25 cellular contexts compared by ENCODE assay signal in genomic region chr1:94894630-94895029, GRCh38.
"Had no signal": no experiment of that assay in that cellular context is flagged by ENCODE, and none has a peak within 500 bp of the region (broad histone marks: within the 10 kb centered on the region; RNA-seq: fewer than 3 reads in every experiment).

No MANE protein-coding gene starts in this region.

- H3K27ac ChIP-seq: body of pancreas, coronary artery, esophagus muscularis mucosa, foreskin keratinocyte, heart left ventricle, lower lobe of right lung, pancreas, psoas muscle, suprapubic skin, tibial artery had no signal

- H3K27ac Mint-ChIP-seq: activated B cell treated with CpG ODN at 0.5 μM for 24 hours; activated CD8-positive, alpha-beta memory T cell treated with anti-CD3 and anti-CD28 coated beads, Interleukin-2, amount 10 ng/mL, durations not matched to agents 7 days and 5 days; activated CD8-positive, alpha-beta T cell treated with anti-CD3 and anti-CD28 coated beads, Interleukin-2, amount 10 ng/mL, durations not matched to agents 7 days and 5 days; activated naive CD4-positive, alpha-beta T cell treated with anti-CD3 and anti-CD28 coated beads, Interleukin-2, amount 50 U/mL, for 24 hours; activated naive CD8-positive, alpha-beta T cell treated with anti-CD3 and anti-CD28 coated beads, Interleukin-2, amount 50 U/mL, for 24 hours; activated T-helper 2 cell treated with anti-CD3 and anti-CD28 coated beads, Interferon-gamma antibody, Interleukin-2, Interleukin-4, amounts not matched to agents 10 μg/mL and 5 μg/mL and 100 μg/mL, durations not matched to agents 14 hours and 24 hours and 36 hours; natural killer cell treated with Interleukin-12 subunit alpha and Interleukin-12 subunit beta and Interleukin-15 and Interleukin-18, amount 100 ng/mL, for 72 hours had no signal

- H3K4me3 Mint-ChIP-seq: activated B cell treated with CpG ODN at 0.5 μM for 24 hours; activated CD8-positive, alpha-beta memory T cell treated with anti-CD3 and anti-CD28 coated beads, Interleukin-2, amount 10 ng/mL, durations not matched to agents 7 days and 5 days; activated CD8-positive, alpha-beta T cell treated with anti-CD3 and anti-CD28 coated beads, Interleukin-2, amount 10 ng/mL, durations not matched to agents 7 days and 5 days; activated naive CD4-positive, alpha-beta T cell treated with anti-CD3 and anti-CD28 coated beads, Interleukin-2, amount 50 U/mL, for 24 hours; activated naive CD8-positive, alpha-beta T cell treated with anti-CD3 and anti-CD28 coated beads, Interleukin-2, amount 50 U/mL, for 24 hours; natural killer cell treated with Interleukin-12 subunit alpha and Interleukin-12 subunit beta and Interleukin-15 and Interleukin-18, amount 100 ng/mL, for 72 hours had no signal

- H3K36me3 Mint-ChIP-seq: activated CD8-positive, alpha-beta memory T cell treated with anti-CD3 and anti-CD28 coated beads, Interleukin-2, amount 10 ng/mL, durations not matched to agents 7 days and 5 days; natural killer cell treated with Interleukin-12 subunit alpha and Interleukin-12 subunit beta and Interleukin-15 and Interleukin-18, amount 100 ng/mL, for 72 hours had no signal

- H3K9me3 Mint-ChIP-seq: activated B cell treated with CpG ODN at 0.5 μM for 24 hours; activated naive CD4-positive, alpha-beta T cell treated with anti-CD3 and anti-CD28 coated beads, Interleukin-2, amount 50 U/mL, for 24 hours; activated naive CD8-positive, alpha-beta T cell treated with anti-CD3 and anti-CD28 coated beads, Interleukin-2, amount 50 U/mL, for 24 hours; activated T-helper 2 cell treated with anti-CD3 and anti-CD28 coated beads, Interferon-gamma antibody, Interleukin-2, Interleukin-4, amounts not matched to agents 10 μg/mL and 5 μg/mL and 100 μg/mL, durations not matched to agents 14 hours and 24 hours and 36 hours; natural killer cell treated with Interleukin-12 subunit alpha and Interleukin-12 subunit beta and Interleukin-15 and Interleukin-18, amount 100 ng/mL, for 72 hours had no signal

- H3K9me3 ChIP-seq: body of pancreas, esophagus muscularis mucosa, heart left ventricle, lower lobe of right lung, pancreas, psoas muscle, suprapubic skin, tibial artery had no signal

- H3K4me3 ChIP-seq: body of pancreas, coronary artery, esophagus muscularis mucosa, heart left ventricle, lower lobe of right lung, pancreas, psoas muscle, suprapubic skin, tibial artery had no signal

- DNase-seq: activated B cell treated with CpG ODN at 0.5 μM for 24 hours; activated CD4-positive, alpha-beta T cell treated with anti-CD3 and anti-CD28 coated beads, Interleukin-2, amount 50 U/mL, for 1 hour; activated CD8-positive, alpha-beta memory T cell treated with anti-CD3 and anti-CD28 coated beads, Interleukin-2, amount 10 ng/mL, durations not matched to agents 7 days and 5 days; activated CD8-positive, alpha-beta T cell treated with anti-CD3 and anti-CD28 coated beads, Interleukin-2, amount 10 ng/mL, durations not matched to agents 7 days and 5 days; activated naive CD8-positive, alpha-beta T cell treated with anti-CD3 and anti-CD28 coated beads, Interleukin-2, amount 50 U/mL, for 24 hours; activated T-cell treated with anti-CD3 and anti-CD28 coated beads, Interleukin-2, amount 50 U/mL, for 48 hours; amygdala; body of pancreas; foreskin keratinocyte; heart left ventricle; kidney glomerular epithelial cell; lower lobe of right lung; mesendoderm; pancreas; psoas muscle; stimulated activated naive CD4-positive, alpha-beta T cell; T-helper 2 cell; tibial artery had no signal

- H3K4me1 ChIP-seq: body of pancreas, foreskin keratinocyte, psoas muscle, suprapubic skin had no signal

- H3K4me1 Mint-ChIP-seq: activated B cell treated with CpG ODN at 0.5 μM for 24 hours; activated CD8-positive, alpha-beta memory T cell treated with anti-CD3 and anti-CD28 coated beads, Interleukin-2, amount 10 ng/mL, durations not matched to agents 7 days and 5 days; activated naive CD4-positive, alpha-beta T cell treated with anti-CD3 and anti-CD28 coated beads, Interleukin-2, amount 50 U/mL, for 24 hours; activated naive CD8-positive, alpha-beta T cell treated with anti-CD3 and anti-CD28 coated beads, Interleukin-2, amount 50 U/mL, for 24 hours had no signal

- H3K27me3 Mint-ChIP-seq: activated naive CD4-positive, alpha-beta T cell treated with anti-CD3 and anti-CD28 coated beads, Interleukin-2, amount 50 U/mL, for 24 hours; activated naive CD8-positive, alpha-beta T cell treated with anti-CD3 and anti-CD28 coated beads, Interleukin-2, amount 50 U/mL, for 24 hours had no signal

- ATAC-seq: activated CD8-positive, alpha-beta memory T cell treated with anti-CD3 and anti-CD28 coated beads, Interleukin-2, amount 10 ng/mL, durations not matched to agents 7 days and 5 days; activated CD8-positive, alpha-beta T cell treated with anti-CD3 and anti-CD28 coated beads, Interleukin-2, amount 10 ng/mL, durations not matched to agents 7 days and 5 days; activated naive CD8-positive, alpha-beta T cell treated with anti-CD3 and anti-CD28 coated beads, Interleukin-2, amount 50 U/mL, for 24 hours; body of pancreas; foreskin keratinocyte; heart left ventricle; left lobe of liver; lower lobe of right lung; natural killer cell treated with Interleukin-12 subunit alpha and Interleukin-12 subunit beta and Interleukin-15 and Interleukin-18, amount 100 ng/mL, for 72 hours; pancreas; psoas muscle had no signal

- H3K27me3 ChIP-seq: body of pancreas, esophagus muscularis mucosa, foreskin keratinocyte, heart left ventricle, pancreas, suprapubic skin, tibial artery had no signal

- FAIRE-seq: pancreas had no signal
